ENCODE assay signal across 29 cellular contexts in genomic region chr19:6903446-6903845, GRCh38. TPM values are rescaled to one million over a fixed set of nuclear protein-coding genes. Genes with fewer than 3 reads are reported as not detected.
"Had no signal": no experiment of that assay in that cellular context is flagged by ENCODE, and none has a peak within 500 bp of the region (broad histone marks: within the 10 kb centered on the region; RNA-seq: fewer than 3 reads in every experiment).

No MANE protein-coding gene starts in this region.

- H3K27me3 ChIP-seq: suprapubic skin, testis, thyroid gland, tibial artery, tibial nerve, transverse colon, upper lobe of left lung, upper lobe of right lung, uterus, vagina had no signal

- H3K36me3 ChIP-seq: stomach, suprapubic skin, thoracic aorta, thyroid gland, tibial artery, tibial nerve, transverse colon, upper lobe of left lung, upper lobe of right lung, uterus, vagina had no signal

- FAIRE-seq: urothelium cell line had no signal

- H3K9me3 ChIP-seq: testis, thyroid gland had no signal

- H3K4me1 ChIP-seq: stomach, suprapubic skin, testis, thyroid gland, tibial artery, tibial nerve, transverse colon, upper lobe of left lung, upper lobe of right lung, uterus, vagina had no signal

- H3K27ac ChIP-seq: stomach, suprapubic skin, testis, thoracic aorta, thyroid gland, tibial artery, tibial nerve, transverse colon, upper lobe of left lung, upper lobe of right lung, uterus, vagina had no signal

- ATAC-seq: stimulated activated effector memory CD8-positive, alpha-beta T cell treated with anti-CD3 and anti-CD28 coated beads, Interleukin-12 subunit alpha, Interleukin-12 subunit beta, amount 100 ng/mL, for 72 hours; stimulated activated memory B cell treated with anti-CD40 and anti-IgM and Interleukin-4, amounts not matched to agents 10 μg/mL and 1 μg/mL and 100 μg/mL, for 72 hours; stimulated activated naive B cell treated with anti-CD40 and anti-IgM and Interleukin-4, amounts not matched to agents 10 μg/mL and 1 μg/mL and 100 μg/mL, for 72 hours; stimulated activated naive CD8-positive, alpha-beta T cell treated with anti-CD3 and anti-CD28 coated beads, Interleukin-15, amount 100 ng/mL, for 72 hours; stimulated activated naive CD8-positive, alpha-beta T cell treated with anti-CD3 and anti-CD28 coated beads, Interleukin-15, Interleukin-2, amounts not matched to agents 100 U/mL and 50 U/mL, for 24 hours; upper lobe of right lung had no signal

- H3K27me3 Mint-ChIP-seq: stimulated activated memory B cell treated with anti-CD40 and anti-IgM and Interleukin-4, amounts not matched to agents 10 μg/mL and 1 μg/mL and 100 μg/mL, for 72 hours; stimulated activated naive CD8-positive, alpha-beta T cell treated with anti-CD3 and anti-CD28 coated beads, Interleukin-15, amount 100 ng/mL, for 72 hours; stimulated activated naive CD8-positive, alpha-beta T cell treated with anti-CD3 and anti-CD28 coated beads, Interleukin-15, Interleukin-2, amounts not matched to agents 100 ng/mL and 50 ng/mL, for 24 hours; type B pancreatic cell had no signal

- H3K4me1 Mint-ChIP-seq: stimulated activated effector memory CD8-positive, alpha-beta T cell treated with anti-CD3 and anti-CD28 coated beads, Interleukin-12 subunit alpha, Interleukin-12 subunit beta, amount 100 ng/mL, for 72 hours; stimulated activated memory B cell treated with anti-CD40 and anti-IgM and Interleukin-4, amounts not matched to agents 10 μg/mL and 1 μg/mL and 100 μg/mL, for 72 hours; stimulated activated naive B cell treated with anti-CD40 and anti-IgM and Interleukin-4, amounts not matched to agents 10 μg/mL and 1 μg/mL and 100 μg/mL, for 72 hours; stimulated activated naive CD8-positive, alpha-beta T cell treated with anti-CD3 and anti-CD28 coated beads, Interleukin-15, amount 100 ng/mL, for 72 hours had no signal

- H3K4me3 Mint-ChIP-seq: stimulated activated effector memory CD8-positive, alpha-beta T cell treated with anti-CD3 and anti-CD28 coated beads, Interleukin-12 subunit alpha, Interleukin-12 subunit beta, amount 100 ng/mL, for 72 hours; stimulated activated memory B cell treated with anti-CD40 and anti-IgM and Interleukin-4, amounts not matched to agents 10 μg/mL and 1 μg/mL and 100 μg/mL, for 72 hours; stimulated activated naive B cell treated with anti-CD40 and anti-IgM and Interleukin-4, amounts not matched to agents 10 μg/mL and 1 μg/mL and 100 μg/mL, for 72 hours; stimulated activated naive CD8-positive, alpha-beta T cell treated with anti-CD3 and anti-CD28 coated beads, Interleukin-15, amount 100 ng/mL, for 72 hours; stimulated activated naive CD8-positive, alpha-beta T cell treated with anti-CD3 and anti-CD28 coated beads, Interleukin-15, Interleukin-2, amounts not matched to agents 100 ng/mL and 50 ng/mL, for 24 hours; type B pancreatic cell had no signal

- H3K27ac Mint-ChIP-seq: stimulated activated effector memory CD8-positive, alpha-beta T cell treated with anti-CD3 and anti-CD28 coated beads, Interleukin-12 subunit alpha, Interleukin-12 subunit beta, amount 100 ng/mL, for 72 hours; stimulated activated memory B cell treated with anti-CD40 and anti-IgM and Interleukin-4, amounts not matched to agents 10 μg/mL and 1 μg/mL and 100 μg/mL, for 72 hours; stimulated activated naive B cell treated with anti-CD40 and anti-IgM and Interleukin-4, amounts not matched to agents 10 μg/mL and 1 μg/mL and 100 μg/mL, for 72 hours; stimulated activated naive CD8-positive, alpha-beta T cell treated with anti-CD3 and anti-CD28 coated beads, Interleukin-15, amount 100 ng/mL, for 72 hours; stimulated activated naive CD8-positive, alpha-beta T cell treated with anti-CD3 and anti-CD28 coated beads, Interleukin-15, Interleukin-2, amounts not matched to agents 100 ng/mL and 50 ng/mL, for 24 hours; type B pancreatic cell had no signal

- DNase-seq: stimulated activated CD4-positive, alpha-beta T cell treated with anti-CD3 and anti-CD28 coated beads, Interleukin-2, amount 100 ng/mL, for 48 hours; stimulated activated CD4-positive, alpha-beta T cell treated with anti-CD3 and anti-CD28 coated beads, Interleukin-4, amount 100 ng/mL, for 1 hour; stimulated activated CD4-positive, alpha-beta T cell treated with anti-CD3 and anti-CD28 coated beads, Interleukin-4, amount 100 ng/mL, for 24 hours; stimulated activated CD4-positive, alpha-beta T cell treated with anti-CD3 and anti-CD28 coated beads, Interleukin-4, amount 100 ng/mL, for 4 hours; stimulated activated CD8-positive, alpha-beta memory T cell treated with anti-CD3 and anti-CD28 coated beads, Interleukin-4, amount 100 ng/mL, for 48 hours; stimulated activated naive B cell treated with anti-CD40 and anti-IgM and Interleukin-4, amounts not matched to agents 10 μg/mL and 1 μg/mL and 100 μg/mL, for 72 hours; stimulated activated naive CD4-positive, alpha-beta T cell; stimulated activated naive CD4-positive, alpha-beta T cell treated with Interleukin-2 at 50 U/mL for 16 hours; stimulated activated naive CD8-positive, alpha-beta T cell treated with anti-CD3 and anti-CD28 coated beads, Interleukin-15, amount 100 ng/mL, for 72 hours; stimulated activated naive CD8-positive, alpha-beta T cell treated with anti-CD3 and anti-CD28 coated beads, Interleukin-15, Interleukin-2, amounts not matched to agents 100 U/mL and 50 U/mL, for 24 hours; stomach; substantia nigra; testis; thyroid gland; tibial artery; transverse colon; trophoblast cell; upper lobe of left lung; upper lobe of right lung; uterus had no signal

- H3K4me3 ChIP-seq: stomach, suprapubic skin, testis, thoracic aorta, thyroid gland, tibial artery, tibial nerve, transverse colon, upper lobe of left lung, upper lobe of right lung, uterus, vagina had no signal

- H3K36me3 Mint-ChIP-seq: stimulated activated effector memory CD8-positive, alpha-beta T cell treated with anti-CD3 and anti-CD28 coated beads, Interleukin-12 subunit alpha, Interleukin-12 subunit beta, amount 100 ng/mL, for 72 hours; type B pancreatic cell had no signal

RNA-seq across cellular contexts. Expression of gene ADGRE1, which starts 16.1 kb away (rescaled TPM):
- total RNA-seq: suprapubic skin, thyroid gland, vagina had no signal
